1 cellular context compared by ENCODE assay signal in the genomic region with DNA sequence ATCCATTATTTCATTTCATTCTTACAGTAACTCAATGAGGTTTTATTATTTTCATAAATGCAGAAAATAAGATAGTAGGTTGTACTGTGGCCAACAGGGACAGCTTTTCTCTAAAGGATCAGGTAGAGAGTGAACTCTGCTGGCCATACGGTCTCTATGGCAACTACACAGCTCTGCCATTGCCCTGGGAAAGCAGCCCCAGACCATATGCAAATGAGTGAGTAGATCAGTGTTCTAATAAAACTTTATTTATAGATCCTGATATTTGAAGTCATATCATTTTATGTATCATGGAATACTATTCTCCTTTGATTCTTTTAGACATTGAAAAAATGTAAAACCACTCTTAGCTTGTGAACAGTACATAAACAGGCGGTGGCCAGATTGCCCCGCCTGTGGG.
TF ChIP-seq lines count a peak whose summit lies in the region.

No MANE protein-coding gene starts in this region.

TF ChIP-seq in H1, 55 proteins besides CTCF, POLR2A, EP300 and RAD21:
- TF ChIP-seq CHD1 (IDR thresholded peaks at IDR 0.05; ENCODE audit: low read depth, low read length) (no peak), SIRT6 (IDR thresholded peaks at IDR 0.05; ENCODE audit: low read length) (no peak), MAFK (IDR thresholded peaks at IDR 0.05; ENCODE audit: low read depth, low read length) (no peak), FOSL1 (IDR thresholded peaks at IDR 0.05; ENCODE audit: insufficient read depth, low read depth, low read length) (no peak), TCF12 (IDR thresholded peaks at IDR 0.05; ENCODE audit: low read depth, low read length) (no peak), CTBP2 (IDR thresholded peaks at IDR 0.05; ENCODE audit: borderline replicate concordance, insufficient read depth, insufficient read length, low read length) (no peak), TAF7 (optimal IDR thresholded peaks at IDR 0.05; ENCODE audit: borderline replicate concordance, low read depth, low read length) (no peak), GTF2F1 (IDR thresholded peaks at IDR 0.05; ENCODE audit: borderline replicate concordance, low read depth, low read length) (no peak), KDM1A (IDR thresholded peaks at IDR 0.05; ENCODE audit: borderline replicate concordance, low read length) (no peak), SP4 (IDR thresholded peaks at IDR 0.05; ENCODE audit: low read length) (no peak), ASH2L (IDR thresholded peaks at IDR 0.05; ENCODE audit: low read length) (no peak), SIX5 (IDR thresholded peaks at IDR 0.05; ENCODE audit: low read depth, low read length) (no peak)
- TF ChIP-seq, protein P1, sequence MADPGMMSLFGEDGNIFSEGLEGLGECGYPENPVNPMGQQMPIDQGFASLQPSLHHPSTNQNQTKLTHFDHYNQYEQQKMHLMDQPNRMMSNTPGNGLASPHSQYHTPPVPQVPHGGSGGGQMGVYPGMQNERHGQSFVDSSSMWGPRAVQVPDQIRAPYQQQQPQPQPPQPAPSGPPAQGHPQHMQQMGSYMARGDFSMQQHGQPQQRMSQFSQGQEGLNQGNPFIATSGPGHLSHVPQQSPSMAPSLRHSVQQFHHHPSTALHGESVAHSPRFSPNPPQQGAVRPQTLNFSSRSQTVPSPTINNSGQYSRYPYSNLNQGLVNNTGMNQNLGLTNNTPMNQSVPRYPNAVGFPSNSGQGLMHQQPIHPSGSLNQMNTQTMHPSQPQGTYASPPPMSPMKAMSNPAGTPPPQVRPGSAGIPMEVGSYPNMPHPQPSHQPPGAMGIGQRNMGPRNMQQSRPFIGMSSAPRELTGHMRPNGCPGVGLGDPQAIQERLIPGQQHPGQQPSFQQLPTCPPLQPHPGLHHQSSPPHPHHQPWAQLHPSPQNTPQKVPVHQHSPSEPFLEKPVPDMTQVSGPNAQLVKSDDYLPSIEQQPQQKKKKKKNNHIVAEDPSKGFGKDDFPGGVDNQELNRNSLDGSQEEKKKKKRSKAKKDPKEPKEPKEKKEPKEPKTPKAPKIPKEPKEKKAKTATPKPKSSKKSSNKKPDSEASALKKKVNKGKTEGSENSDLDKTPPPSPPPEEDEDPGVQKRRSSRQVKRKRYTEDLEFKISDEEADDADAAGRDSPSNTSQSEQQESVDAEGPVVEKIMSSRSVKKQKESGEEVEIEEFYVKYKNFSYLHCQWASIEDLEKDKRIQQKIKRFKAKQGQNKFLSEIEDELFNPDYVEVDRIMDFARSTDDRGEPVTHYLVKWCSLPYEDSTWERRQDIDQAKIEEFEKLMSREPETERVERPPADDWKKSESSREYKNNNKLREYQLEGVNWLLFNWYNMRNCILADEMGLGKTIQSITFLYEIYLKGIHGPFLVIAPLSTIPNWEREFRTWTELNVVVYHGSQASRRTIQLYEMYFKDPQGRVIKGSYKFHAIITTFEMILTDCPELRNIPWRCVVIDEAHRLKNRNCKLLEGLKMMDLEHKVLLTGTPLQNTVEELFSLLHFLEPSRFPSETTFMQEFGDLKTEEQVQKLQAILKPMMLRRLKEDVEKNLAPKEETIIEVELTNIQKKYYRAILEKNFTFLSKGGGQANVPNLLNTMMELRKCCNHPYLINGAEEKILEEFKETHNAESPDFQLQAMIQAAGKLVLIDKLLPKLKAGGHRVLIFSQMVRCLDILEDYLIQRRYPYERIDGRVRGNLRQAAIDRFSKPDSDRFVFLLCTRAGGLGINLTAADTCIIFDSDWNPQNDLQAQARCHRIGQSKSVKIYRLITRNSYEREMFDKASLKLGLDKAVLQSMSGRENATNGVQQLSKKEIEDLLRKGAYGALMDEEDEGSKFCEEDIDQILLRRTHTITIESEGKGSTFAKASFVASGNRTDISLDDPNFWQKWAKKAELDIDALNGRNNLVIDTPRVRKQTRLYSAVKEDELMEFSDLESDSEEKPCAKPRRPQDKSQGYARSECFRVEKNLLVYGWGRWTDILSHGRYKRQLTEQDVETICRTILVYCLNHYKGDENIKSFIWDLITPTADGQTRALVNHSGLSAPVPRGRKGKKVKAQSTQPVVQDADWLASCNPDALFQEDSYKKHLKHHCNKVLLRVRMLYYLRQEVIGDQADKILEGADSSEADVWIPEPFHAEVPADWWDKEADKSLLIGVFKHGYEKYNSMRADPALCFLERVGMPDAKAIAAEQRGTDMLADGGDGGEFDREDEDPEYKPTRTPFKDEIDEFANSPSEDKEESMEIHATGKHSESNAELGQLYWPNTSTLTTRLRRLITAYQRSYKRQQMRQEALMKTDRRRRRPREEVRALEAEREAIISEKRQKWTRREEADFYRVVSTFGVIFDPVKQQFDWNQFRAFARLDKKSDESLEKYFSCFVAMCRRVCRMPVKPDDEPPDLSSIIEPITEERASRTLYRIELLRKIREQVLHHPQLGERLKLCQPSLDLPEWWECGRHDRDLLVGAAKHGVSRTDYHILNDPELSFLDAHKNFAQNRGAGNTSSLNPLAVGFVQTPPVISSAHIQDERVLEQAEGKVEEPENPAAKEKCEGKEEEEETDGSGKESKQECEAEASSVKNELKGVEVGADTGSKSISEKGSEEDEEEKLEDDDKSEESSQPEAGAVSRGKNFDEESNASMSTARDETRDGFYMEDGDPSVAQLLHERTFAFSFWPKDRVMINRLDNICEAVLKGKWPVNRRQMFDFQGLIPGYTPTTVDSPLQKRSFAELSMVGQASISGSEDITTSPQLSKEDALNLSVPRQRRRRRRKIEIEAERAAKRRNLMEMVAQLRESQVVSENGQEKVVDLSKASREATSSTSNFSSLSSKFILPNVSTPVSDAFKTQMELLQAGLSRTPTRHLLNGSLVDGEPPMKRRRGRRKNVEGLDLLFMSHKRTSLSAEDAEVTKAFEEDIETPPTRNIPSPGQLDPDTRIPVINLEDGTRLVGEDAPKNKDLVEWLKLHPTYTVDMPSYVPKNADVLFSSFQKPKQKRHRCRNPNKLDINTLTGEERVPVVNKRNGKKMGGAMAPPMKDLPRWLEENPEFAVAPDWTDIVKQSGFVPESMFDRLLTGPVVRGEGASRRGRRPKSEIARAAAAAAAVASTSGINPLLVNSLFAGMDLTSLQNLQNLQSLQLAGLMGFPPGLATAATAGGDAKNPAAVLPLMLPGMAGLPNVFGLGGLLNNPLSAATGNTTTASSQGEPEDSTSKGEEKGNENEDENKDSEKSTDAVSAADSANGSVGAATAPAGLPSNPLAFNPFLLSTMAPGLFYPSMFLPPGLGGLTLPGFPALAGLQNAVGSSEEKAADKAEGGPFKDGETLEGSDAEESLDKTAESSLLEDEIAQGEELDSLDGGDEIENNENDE (IDR thresholded peaks at IDR 0.05; ENCODE audit: insufficient replicate concordance, low read length), result no peak
- TF ChIP-seq, protein P2, sequence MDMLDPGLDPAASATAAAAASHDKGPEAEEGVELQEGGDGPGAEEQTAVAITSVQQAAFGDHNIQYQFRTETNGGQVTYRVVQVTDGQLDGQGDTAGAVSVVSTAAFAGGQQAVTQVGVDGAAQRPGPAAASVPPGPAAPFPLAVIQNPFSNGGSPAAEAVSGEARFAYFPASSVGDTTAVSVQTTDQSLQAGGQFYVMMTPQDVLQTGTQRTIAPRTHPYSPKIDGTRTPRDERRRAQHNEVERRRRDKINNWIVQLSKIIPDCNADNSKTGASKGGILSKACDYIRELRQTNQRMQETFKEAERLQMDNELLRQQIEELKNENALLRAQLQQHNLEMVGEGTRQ (IDR thresholded peaks at IDR 0.05; ENCODE audit: low read length), result no peak
TF ChIP-seq in H1: peak in this region for 0.
